30 cellular contexts compared by ENCODE assay signal in the genomic region with DNA sequence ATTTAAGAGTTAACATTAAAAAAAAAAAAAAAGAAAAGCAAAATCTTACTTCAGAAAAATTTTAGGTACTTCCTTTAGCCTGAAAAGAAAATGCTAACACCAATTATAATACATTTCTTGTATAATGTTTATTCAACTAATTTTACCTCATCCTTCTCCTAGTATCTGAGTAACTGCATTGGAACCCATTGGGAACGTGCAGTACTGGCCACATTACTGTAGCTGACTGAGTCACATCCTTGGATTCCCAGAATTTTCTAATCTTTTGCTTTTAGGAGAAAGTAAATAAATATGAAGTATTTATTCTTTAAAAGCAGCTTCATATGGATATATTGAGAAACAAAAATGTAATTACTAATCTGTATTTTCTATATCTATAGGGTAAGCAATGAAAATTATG.
"Had no signal": no experiment of that assay in that cellular context is flagged by ENCODE, and none has a peak within 500 bp of the region (broad histone marks: within the 10 kb centered on the region; RNA-seq: fewer than 3 reads in every experiment).

No MANE protein-coding gene starts in this region.

- H3K27me3 ChIP-seq: adrenal gland, body of pancreas, Peyer's patch, SJSA1 had no signal

- H3K4me3 Mint-ChIP-seq: activated CD8-positive, alpha-beta T cell treated with anti-CD3 and anti-CD28 coated beads for 36 hours; activated naive CD8-positive, alpha-beta T cell treated with anti-CD3 and anti-CD28 coated beads, Interleukin-2, amount 10 ng/mL, durations not matched to agents 7 days and 5 days; central memory CD8-positive, alpha-beta T cell; T-helper 1 cell treated with Interleukin-12 subunit alpha and Interleukin-12 subunit beta and Interleukin-4 antibody, amounts not matched to agents 30 μg/mL and 1 μg/mL, for 36 hours had no signal

- H3K27ac ChIP-seq: adrenal gland, body of pancreas, Peyer's patch, RWPE1, SJSA1 had no signal

- H3K36me3 ChIP-seq: adrenal gland, Peyer's patch, SJSA1 had no signal

- H3K27me3 Mint-ChIP-seq: activated CD8-positive, alpha-beta T cell treated with anti-CD3 and anti-CD28 coated beads for 36 hours; activated naive CD8-positive, alpha-beta T cell treated with anti-CD3 and anti-CD28 coated beads, Interleukin-2, amount 10 ng/mL, durations not matched to agents 7 days and 5 days; central memory CD8-positive, alpha-beta T cell had no signal

- H3K4me1 Mint-ChIP-seq: activated naive CD8-positive, alpha-beta T cell treated with anti-CD3 and anti-CD28 coated beads, Interleukin-2, amount 10 ng/mL, durations not matched to agents 7 days and 5 days; central memory CD8-positive, alpha-beta T cell had no signal

- DNase-seq: activated CD4-positive, alpha-beta T cell treated with anti-CD3 and anti-CD28 coated beads for 4 hours; activated CD8-positive, alpha-beta memory T cell treated with anti-CD3 and anti-CD28 coated beads, Interleukin-2, amount 50 U/mL, for 4 hours; activated CD8-positive, alpha-beta T cell treated with anti-CD3 and anti-CD28 coated beads for 36 hours; activated naive CD4-positive, alpha-beta T cell treated with anti-CD3 and anti-CD28 coated beads, Interleukin-2, amount 50 U/mL, for 16 hours; activated naive CD8-positive, alpha-beta T cell treated with anti-CD3 and anti-CD28 coated beads, Interleukin-2, amount 10 ng/mL, durations not matched to agents 7 days and 5 days; activated T-cell treated with anti-CD3 and anti-CD28 coated beads, Interleukin-2, amount 50 U/mL, for 1 hour; adrenal gland; anterior cingulate cortex; body of pancreas; Karpas-422; NCI-H1092; NCI-H1417; NCI-H1694; NCI-H2029; NCI-H2107; NCI-H2171 treated with DMSO at 0.1 percent for 48 hours; NCI-H510A treated with DMSO at 0.1 percent for 48 hours; NCI-H69; NK-92 treated with Interleukin-12 subunit alpha and Interleukin-12 subunit beta, amount 100 ng/mL, for 24 hours; OCI-M1; Peyer's patch; SHP77; SW 1271 had no signal

- H3K4me1 ChIP-seq: adrenal gland, body of pancreas, Peyer's patch, SJSA1 had no signal

- H3K27ac Mint-ChIP-seq: activated CD8-positive, alpha-beta T cell treated with anti-CD3 and anti-CD28 coated beads for 36 hours; activated naive CD8-positive, alpha-beta T cell treated with anti-CD3 and anti-CD28 coated beads, Interleukin-2, amount 10 ng/mL, durations not matched to agents 7 days and 5 days; T-helper 1 cell treated with Interleukin-12 subunit alpha and Interleukin-12 subunit beta and Interleukin-4 antibody, amounts not matched to agents 30 μg/mL and 1 μg/mL, for 36 hours had no signal

- ATAC-seq: activated CD4-positive, CD25-positive, alpha-beta regulatory T cell treated with anti-CD3 and anti-CD28 coated beads, Interleukin-2, amount 50 U/mL, for 24 hours; activated CD8-positive, alpha-beta T cell treated with anti-CD3 and anti-CD28 coated beads for 36 hours; body of pancreas; K562; SK-N-SH treated with all-trans-retinoic acid at 6 μM for 48 hours had no signal

- H3K36me3 Mint-ChIP-seq: activated naive CD8-positive, alpha-beta T cell treated with anti-CD3 and anti-CD28 coated beads, Interleukin-2, amount 10 ng/mL, durations not matched to agents 7 days and 5 days had no signal

- H3K9me3 ChIP-seq: adrenal gland, body of pancreas, Peyer's patch, SJSA1 had no signal

- FAIRE-seq: K562 had no signal

- H3K4me3 ChIP-seq: adrenal gland, body of pancreas, K562, Peyer's patch, SJSA1 had no signal
